Comparison of ENCODE assay signal across 11 cellular contexts in the genomic region with DNA sequence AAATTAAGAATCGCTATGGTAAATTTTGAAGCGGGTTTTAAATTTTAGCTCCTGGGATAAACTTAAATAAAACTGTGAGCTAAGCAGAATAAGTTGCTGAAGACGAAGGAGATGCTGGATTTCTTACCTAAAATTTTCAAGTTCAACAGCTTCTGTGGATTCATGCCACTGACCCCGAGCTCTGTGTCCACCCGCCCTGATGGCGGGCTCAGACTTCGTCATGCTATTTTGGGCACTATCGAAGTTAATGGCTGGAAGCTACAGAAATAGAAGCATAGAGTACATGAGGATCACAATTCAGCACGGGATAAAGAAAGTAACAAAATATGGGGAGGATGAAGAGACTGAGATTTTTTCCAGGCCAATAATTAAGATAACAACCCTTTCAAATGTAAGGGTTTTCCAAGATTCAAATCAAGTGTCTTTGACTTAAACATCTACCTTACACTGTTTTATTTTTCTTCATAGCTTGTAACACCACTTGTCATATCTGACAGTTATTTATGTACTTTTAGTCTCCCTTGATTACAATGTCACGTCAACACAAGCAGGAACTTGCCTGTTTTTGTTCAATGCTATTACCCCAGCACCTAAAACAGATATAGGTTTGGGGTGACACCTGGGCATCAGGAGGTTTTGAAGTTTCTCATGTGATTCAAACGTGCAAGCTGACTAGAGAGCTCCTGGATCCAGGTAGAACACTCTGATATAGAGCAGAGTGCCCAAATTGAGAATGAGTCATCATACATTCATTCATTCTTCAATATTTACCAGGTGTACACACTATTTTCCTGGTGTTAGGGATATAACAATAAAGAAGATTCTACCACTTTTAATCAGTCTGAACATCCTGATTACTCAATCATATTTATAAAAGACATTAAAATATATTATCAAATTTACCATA. TPM values are rescaled to one million over a fixed set of nuclear protein-coding genes. Genes with fewer than 3 reads are reported as not detected.
"Had no signal": no experiment of that assay in that cellular context is flagged by ENCODE, and none has a peak within 500 bp of the region (broad histone marks: within the 10 kb centered on the region; RNA-seq: fewer than 3 reads in every experiment).

No MANE protein-coding gene starts in this region.

- H3K36me3 ChIP-seq: pancreas, thyroid gland, vagina had no signal

- H3K27ac ChIP-seq: pancreas, thyroid gland, vagina had no signal

- H3K4me1 ChIP-seq: pancreas, thyroid gland, vagina had no signal

- DNase-seq: activated CD4-positive, alpha-beta T cell treated with anti-CD3 and anti-CD28 coated beads for 1 hour; activated CD4-positive, alpha-beta T cell treated with anti-CD3 and anti-CD28 coated beads, Interleukin-2, amount 50 U/mL, for 48 hours; activated effector memory CD4-positive, alpha-beta T cell treated with anti-CD3 and anti-CD28 coated beads, Interleukin-2, amount 50 U/mL, for 16 hours; activated T-cell treated with anti-CD3 and anti-CD28 coated beads, Interleukin-2, amount 50 U/mL, for 24 hours; amygdala; cerebellar nuclear complex; head of caudate nucleus; pancreas; retina; thyroid gland had no signal

- H3K27me3 ChIP-seq: pancreas, thyroid gland, vagina had no signal

- H3K4me3 ChIP-seq: pancreas, thyroid gland, vagina had no signal

- H3K9me3 ChIP-seq: pancreas, thyroid gland, vagina had no signal

RNA-seq across cellular contexts. Expression of gene NEK10, which starts 23.0 kb away (rescaled TPM):
- total RNA-seq: vagina had no signal
